35 cellular contexts compared by ENCODE assay signal in the genomic region with DNA sequence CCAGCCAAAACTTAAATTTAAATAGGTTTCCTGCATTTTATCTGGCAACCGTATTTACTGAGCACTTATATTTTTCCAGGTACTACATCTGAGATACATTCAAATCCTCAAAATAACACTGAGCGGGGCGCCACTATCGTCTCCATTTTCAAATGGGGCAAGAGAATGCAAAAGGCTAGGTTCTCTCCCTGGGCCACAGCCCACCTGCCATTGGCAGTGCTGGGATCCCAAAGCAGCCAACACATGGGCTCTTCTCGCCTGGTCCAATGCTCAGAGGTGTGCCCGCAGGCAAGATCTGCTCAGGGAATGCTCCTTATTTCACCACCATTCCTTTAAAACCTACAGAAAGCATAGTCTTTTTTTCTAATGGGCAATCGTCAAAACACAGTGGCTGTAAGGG. TPM values are rescaled to one million over a fixed set of nuclear protein-coding genes. Genes with fewer than 3 reads are reported as not detected.
A peak's percentile ranks its signal among the peaks of the same experiment; 100 is the strongest.
DNase-seq lines count a peak whose midpoint lies in the region; ATAC-seq and TF ChIP-seq lines count a peak whose summit lies in the region.
"Had no signal": no experiment of that assay in that cellular context is flagged by ENCODE, and none has a peak within 500 bp of the region (broad histone marks: within the 10 kb centered on the region; RNA-seq: fewer than 3 reads in every experiment).

No MANE protein-coding gene starts in this region.

- no peak overlapping the region for H3K4me2 ChIP-seq in H9 (ENCODE audit: insufficient read depth, insufficient read length, low read length)
- H3K4me2 ChIP-seq: A549; BLaER1; BLaER1 treated with 17β-estradiol and CSF1 and Interleukin-3, amounts not matched to agents 10 nM and 100 nM had no signal

- H3K4me1 ChIP-seq in H9 (ENCODE audit: insufficient read depth, low read length) (no peaks in the 10 kb centered on the region), upper lobe of right lung (no peaks in the 10 kb centered on the region)
- H3K4me1 ChIP-seq: A549; BE2C; BLaER1; BLaER1 treated with 17β-estradiol and CSF1 and Interleukin-3, amounts not matched to agents 10 nM and 100 nM had no signal

- H3K36me3 Mint-ChIP-seq in H9 (ENCODE audit: insufficient read depth in 1 of 3, low read depth in 3 of 3): peaks cover 11 to 20% (median 11%) of the 10 kb centered on the region in 3 experiments
- H3K36me3 Mint-ChIP-seq: CD4-positive, CD25-positive, alpha-beta regulatory T cell had no signal

- no peak overlapping the region for H3K4me3 Mint-ChIP-seq in H9
- H3K4me3 Mint-ChIP-seq: B cell; CD14-positive monocyte; CD4-positive, alpha-beta memory T cell; CD4-positive, alpha-beta T cell; CD8-positive, alpha-beta memory T cell; CD8-positive, alpha-beta T cell had no signal

- no peak overlapping the region for H3K4ac ChIP-seq in H9 (ENCODE audit: low read depth, low read length)

- no peak overlapping the region for H2BK12ac ChIP-seq in H9 (ENCODE audit: insufficient read length, low read depth, low read length)

- no peak overlapping the region for H4K5ac ChIP-seq in H9 (ENCODE audit: insufficient read length, low read depth, low read length)

- H2BK20ac ChIP-seq in H9 (ENCODE audit: low read depth, low read length, poor library complexity, severe bottlenecking): no peak overlapping the region

- no peak overlapping the region for H3K27ac Mint-ChIP-seq in H9
- H3K27ac Mint-ChIP-seq: B cell; CD4-positive, alpha-beta T cell; CD4-positive, CD25-positive, alpha-beta regulatory T cell; CD8-positive, alpha-beta memory T cell; CD8-positive, alpha-beta T cell had no signal

- H3T11ph ChIP-seq in H9 (ENCODE audit: low read length): no peak overlapping the region

- H3K14ac ChIP-seq in H9 (ENCODE audit: insufficient read depth, low read length): no peak overlapping the region

- H3K9me3 Mint-ChIP-seq in H9: peaks cover 20 to 23% of the 10 kb centered on the region in 2 experiments

- ATAC-seq in upper lobe of right lung: no peak
- ATAC-seq: A549; CD8-positive, alpha-beta T cell had no signal

- H3K9me3 ChIP-seq in H9 (ENCODE audit: control insufficient read depth, low read depth, low read length): no peaks in the 10 kb centered on the region
- H3K9me3 ChIP-seq in upper lobe of right lung: peaks cover 3% of the 10 kb centered on the region
- H3K9me3 ChIP-seq: BE2C had no signal

- WGBS in H9 (ENCODE audit: extremely low coverage, insufficient read length, low lambda C conversion rate): no CpG with 5 or more reads among the region's 7 CpGs

- no peaks in the 10 kb centered on the region for H3K36me3 ChIP-seq in upper lobe of right lung
- H3K36me3 ChIP-seq: BE2C, BLaER1 had no signal

- H3K79me2 ChIP-seq in H9 (ENCODE audit: insufficient read depth, low read length): no peaks in the 10 kb centered on the region

- DNase-seq in H9 (peak; percentile 5), coronary artery (ENCODE audit: low spot score) (peak; percentile 56), islet precursor cell (peak; percentile 38), upper lobe of right lung (peak; percentile 19), NCI-H524 treated with DMSO at 0.1 percent for 48 hours (lab: John Stamatoyannopoulos, UW) (no peak), GM03348 (ENCODE audit: low spot score) (no peak), NCI-H2081 treated with DMSO at 0.1 percent for 48 hours (lab: John Stamatoyannopoulos, UW) (no peak)
- no peak for DNase-seq in activated CD4-positive, alpha-beta T cell treated with anti-CD3 and anti-CD28 coated beads for 48 hours
- DNase-seq: 8988T; ACHN; AML-193; BE2C; C1 segment of cervical spinal cord; Caco-2; Calu3; CD4-positive, alpha-beta memory T cell; CD4-positive, alpha-beta T cell; CD4-positive, CD25-positive, alpha-beta regulatory T cell; CD8-positive, alpha-beta memory T cell; CD8-positive, alpha-beta T cell; COR-L47; DMS 273 treated with DMSO at 0.1 percent for 48 hours; DMS153; DMS53; DMS79; DMS79 treated with DMSO at 0.1 percent for 48 hours; DND-41; EL had no signal

- H2BK120ac ChIP-seq in H9 (ENCODE audit: low read depth, low read length, poor library complexity, severe bottlenecking): no peak overlapping the region

- H3K9ac ChIP-seq in H9 (ENCODE audit: extremely low read depth, insufficient read length, low read length): no peak overlapping the region
- H3K9ac ChIP-seq: BLaER1; BLaER1 treated with 17β-estradiol and CSF1 and Interleukin-3, amounts not matched to agents 10 nM and 100 nM had no signal

- TF ChIP-seq CTCF in H9 (conservative IDR thresholded peaks at IDR 0.05) (no peak), coronary artery (IDR thresholded peaks at IDR 0.05) (no peak), upper lobe of right lung (IDR thresholded peaks at IDR 0.05) (no peak)

- H3K56ac ChIP-seq in H9 (ENCODE audit: insufficient read length, low read depth, low read length): no peak overlapping the region

- no peak overlapping the region for H4K91ac ChIP-seq in H9 (ENCODE audit: insufficient read length, low read depth, low read length)

- H3K18ac ChIP-seq in H9 (ENCODE audit: insufficient read length, low read depth, low read length): no peak overlapping the region

- H3K27me3 ChIP-seq in H9 (ENCODE audit: insufficient read depth, low read length) (peaks cover 4% of the 10 kb centered on the region; the same call in 1 of the 2 replicates), upper lobe of right lung (no peaks in the 10 kb centered on the region)
- H3K27me3 ChIP-seq: BE2C had no signal

- H2AFZ ChIP-seq in H9 (ENCODE audit: low read length): no peak overlapping the region

- no peak overlapping the region for H3K27ac ChIP-seq in H9 (ENCODE audit: insufficient read length, low read depth, low read length)
- H3K27ac ChIP-seq in coronary artery: no peak overlapping the region
- H3K27ac ChIP-seq in upper lobe of right lung: no peak overlapping the region
- H3K27ac ChIP-seq: 22Rv1; A549; BLaER1; BLaER1 treated with 17β-estradiol and CSF1 and Interleukin-3, amounts not matched to agents 10 nM and 100 nM; C4-2B had no signal

- H3K4me3 ChIP-seq in coronary artery (no peak overlapping the region), upper lobe of right lung (no peak overlapping the region)
- H3K4me3 ChIP-seq: A549; BLaER1; BLaER1 treated with 17β-estradiol and CSF1 and Interleukin-3, amounts not matched to agents 10 nM and 100 nM had no signal

- H3K23me2 ChIP-seq in H9 (ENCODE audit: insufficient read length, low read depth, low read length, poor library complexity, severe bottlenecking): no peaks in the 10 kb centered on the region

- peaks cover 25% of the 10 kb centered on the region for H3K27me3 Mint-ChIP-seq in H9 (ENCODE audit: low read depth)

- H3K4me1 Mint-ChIP-seq in H9: peaks cover 5 to 6% of the 10 kb centered on the region in 2 experiments; a peak in 3 of 4 replicates
- H3K4me1 Mint-ChIP-seq: B cell; CD4-positive, alpha-beta memory T cell; CD4-positive, CD25-positive, alpha-beta regulatory T cell had no signal

- H3K23ac ChIP-seq in H9 (ENCODE audit: insufficient read length, low read depth, low read length): no peak overlapping the region

- no peaks in the 10 kb centered on the region for H4K20me1 ChIP-seq in H9 (ENCODE audit: control insufficient read depth, insufficient read depth, insufficient read length)
- H4K20me1 ChIP-seq: BLaER1; BLaER1 treated with 17β-estradiol and CSF1 and Interleukin-3, amounts not matched to agents 10 nM and 100 nM had no signal

- no peak overlapping the region for H2AK5ac ChIP-seq in H9 (ENCODE audit: insufficient read length, low read length)

- H2BK5ac ChIP-seq in H9 (ENCODE audit: insufficient read length, low read length): no peak overlapping the region

- no peak overlapping the region for H2BK15ac ChIP-seq in H9 (ENCODE audit: low read depth, low read length)

- no peak overlapping the region for H4K8ac ChIP-seq in H9 (replicated peaks; ENCODE audit: insufficient read length, low read depth, low read length)

- H3K79me1 ChIP-seq in H9 (ENCODE audit: insufficient read depth, low read depth, low read length, poor library complexity, severe bottlenecking): no peaks in the 10 kb centered on the region

- intact Hi-C loops in upper lobe of right lung (cut with DNase I): no loop called here

RNA-seq across cellular contexts. Expression of gene ID2, which starts 11.3 kb away (rescaled TPM):
- total RNA-seq in H9 (2021) (48.0 and 48.6 TPM in 2 replicates), upper lobe of right lung (99.5 TPM)

Comparison
In these comparisons a context has a peak if more than half of its experiments do, and no peak if none do; other contexts are left out.
1. DNase-seq: peak in H9 (single experiment), coronary artery (single experiment), islet precursor cell (single experiment) and upper lobe of right lung (single experiment); none in NCI-H524 treated with DMSO at 0.1 percent for 48 hours (single experiment), GM03348 (single experiment), NCI-H2081 treated with DMSO at 0.1 percent for 48 hours (single experiment) and activated CD4-positive, alpha-beta T cell treated with anti-CD3 and anti-CD28 coated beads for 48 hours (single experiment).